Comparison of ENCODE assay signal across 8 cellular contexts in genomic region chr14:21068521-21069387, GRCh38. TPM values are rescaled to one million over a fixed set of nuclear protein-coding genes. Genes with fewer than 3 reads are reported as not detected.
A peak's percentile ranks its signal among the peaks of the same experiment; 100 is the strongest.
DNase-seq lines count a peak whose midpoint lies in the region; ATAC-seq and TF ChIP-seq lines count a peak whose summit lies in the region.

No MANE protein-coding gene starts in this region.

- no peak overlapping the region for H3K9ac ChIP-seq in SK-N-MC (ENCODE audit: insufficient read length)
- peak overlapping the region; percentile 5 for H3K9ac ChIP-seq in rectal smooth muscle tissue (ENCODE audit: low read length)

- peak overlapping the region; percentile 96; the same call in 1 of the 2 replicates for H3K4me3 ChIP-seq in SK-N-MC
- peak overlapping the region; percentile 79 for H3K4me3 ChIP-seq in iPS-11a (ENCODE audit: low read depth, low read length)
- H3K4me3 ChIP-seq in rectal smooth muscle tissue (ENCODE audit: low read length): peak overlapping the region; percentile 94

- peaks cover 26% of the 10 kb centered on the region for H3K4me1 ChIP-seq in rectal smooth muscle tissue (ENCODE audit: control insufficient read depth, insufficient read depth, low read length)

- peak; percentile 79 to 83 for TF ChIP-seq CTCF in brain (conservative IDR thresholded peaks at IDR 0.05)

- DNase-seq in EL (peak; percentile 67), NAMALWA (ENCODE audit: low spot score) (peak; percentile 74), SK-N-MC (ENCODE audit: low read depth, low spot score) (no peak)

- peaks cover 37% of the 10 kb centered on the region for H3K4me1 Mint-ChIP-seq in brain

- no peaks in the 10 kb centered on the region for H3K9me3 Mint-ChIP-seq in brain

- no peak for ATAC-seq in HG03135 (IDR thresholded peaks at IDR 0.05; ENCODE audit: unreplicated experiment)
- ATAC-seq in HG03442 (IDR thresholded peaks at IDR 0.05; ENCODE audit: unreplicated experiment): no peak

- H3K27me3 Mint-ChIP-seq in brain: peaks cover 10% of the 10 kb centered on the region

- H3K9me3 ChIP-seq in SK-N-MC (ENCODE audit: low read depth, low read length): no peaks in the 10 kb centered on the region

- H3K36me3 Mint-ChIP-seq in brain: peaks cover 5% of the 10 kb centered on the region

- peak overlapping the region; percentile 96 to 99 (median 98) for H3K27ac Mint-ChIP-seq in brain

- H3K27ac ChIP-seq in SK-N-MC: no peak overlapping the region
- H3K27ac ChIP-seq in rectal smooth muscle tissue (ENCODE audit: low read depth, low read length): peak overlapping the region; percentile 80

- H3K36me3 ChIP-seq in SK-N-MC (ENCODE audit: insufficient read depth, low read length) (peaks cover 10% of the 10 kb centered on the region), rectal smooth muscle tissue (ENCODE audit: control insufficient read depth, insufficient read depth, low read length) (peaks cover 4% of the 10 kb centered on the region)

- H3K4me3 Mint-ChIP-seq in brain: peak overlapping the region; percentile 88 to 93 (median 90)

- no peaks in the 10 kb centered on the region for H3K27me3 ChIP-seq in rectal smooth muscle tissue (ENCODE audit: control insufficient read depth, insufficient read depth, low read length)

RNA-seq across cellular contexts. Expression of gene ARHGEF40, which starts 1.4 kb away (rescaled TPM):
- polyA plus RNA-seq in brain (ENCODE audit: insufficient read depth, low read depth, low replicate concordance): 21.3 TPM

RNA-seq across cellular contexts. Expression of gene RNASE8, which starts 11.1 kb away (rescaled TPM):
- polyA plus RNA-seq in brain (ENCODE audit: insufficient read depth, low read depth, low replicate concordance): not detected

RNA-seq across cellular contexts. Expression of gene RNASE7, which starts 26.6 kb away (rescaled TPM):
- polyA plus RNA-seq in brain (ENCODE audit: insufficient read depth, low read depth, low replicate concordance): not detected

RNA-seq across cellular contexts. Expression of gene ZNF219, which starts 29.7 kb away (rescaled TPM):
- polyA plus RNA-seq in brain (ENCODE audit: insufficient read depth, low read depth, low replicate concordance): 49.4 TPM

RNA-seq across cellular contexts. Expression of gene TMEM253, which starts 32.1 kb away (rescaled TPM):
- 0.29 TPM for polyA plus RNA-seq in brain (ENCODE audit: insufficient read depth, low read depth, low replicate concordance)
